In genomic region chr17:75277664-75278071, GRCh38 we compare ENCODE assay signal across 13 cellular contexts. TPM values are rescaled to one million over a fixed set of nuclear protein-coding genes. Genes with fewer than 3 reads are reported as not detected.
A peak's percentile ranks its signal among the peaks of the same experiment; 100 is the strongest.
DNase-seq lines count a peak whose midpoint lies in the region; TF ChIP-seq lines count a peak whose summit lies in the region.
"Had no signal": no experiment of that assay in that cellular context is flagged by ENCODE, and none has a peak within 500 bp of the region (broad histone marks: within the 10 kb centered on the region; RNA-seq: fewer than 3 reads in every experiment).

No MANE protein-coding gene starts in this region.

- H3K4me3 ChIP-seq in epithelial cell of esophagus (ENCODE audit: low read length) (no peak overlapping the region), osteoblast (ENCODE audit: insufficient read depth, low read length) (no peak overlapping the region), hepatocyte (no peak overlapping the region)
- H3K4me3 ChIP-seq: tibial nerve had no signal

- H3K9me2 ChIP-seq in hepatocyte (replicated peaks; ENCODE audit: insufficient read depth) = no peaks in the 10 kb centered on the region

- H4K20me1 ChIP-seq in osteoblast (ENCODE audit: insufficient read depth, low read length) (peaks cover 2% of the 10 kb centered on the region), hepatocyte (ENCODE audit: insufficient read depth, poor library complexity, severe bottlenecking) (no peaks in the 10 kb centered on the region)

- TF ChIP-seq CTCF in AG09319 (IDR thresholded peaks at IDR 0.05; ENCODE audit: low read depth, low read length) = no peak
- TF ChIP-seq CTCF in epithelial cell of esophagus (IDR thresholded peaks at IDR 0.05; ENCODE audit: insufficient read depth, low read depth, low read length, missing control alignments) = no peak
- no peak for TF ChIP-seq CTCF in osteoblast (IDR thresholded peaks at IDR 0.05; ENCODE audit: extremely low read depth, low read depth, low read length)
- TF ChIP-seq CTCF in hepatocyte (IDR thresholded peaks at IDR 0.05; ENCODE audit: poor library complexity) = no peak

- H3K27me3 ChIP-seq in osteoblast (ENCODE audit: insufficient read depth, low read length) (no peaks in the 10 kb centered on the region), hepatocyte (no peaks in the 10 kb centered on the region)
- H3K27me3 ChIP-seq: tibial nerve had no signal

- intact Hi-C loops in posterior vena cava (cut with DNase I) = no loop called here

- no peaks in the 10 kb centered on the region for H3K9me3 ChIP-seq in osteoblast (ENCODE audit: low read depth, low read length)
- H3K9me3 ChIP-seq in hepatocyte (ENCODE audit: low read depth) = no peaks in the 10 kb centered on the region
- H3K9me3 ChIP-seq: tibial nerve had no signal

- H3K36me3 ChIP-seq in osteoblast (ENCODE audit: insufficient read depth, low read length) (peaks cover 3% of the 10 kb centered on the region), hepatocyte (replicated peaks; ENCODE audit: insufficient read depth, low read depth) (no peaks in the 10 kb centered on the region)

- H3K79me2 ChIP-seq in osteoblast (ENCODE audit: insufficient read depth, low read length) = no peaks in the 10 kb centered on the region
- no peaks in the 10 kb centered on the region for H3K79me2 ChIP-seq in hepatocyte

- H3K27ac ChIP-seq in osteoblast (ENCODE audit: low read depth, low read length) (no peak overlapping the region), hepatocyte (no peak overlapping the region)

- H3K4me2 ChIP-seq in osteoblast (ENCODE audit: insufficient read depth, low read length) = no peak overlapping the region
- H3K4me2 ChIP-seq in hepatocyte = no peak overlapping the region

- H2AFZ ChIP-seq in osteoblast (ENCODE audit: low read length) (no peak overlapping the region), hepatocyte (no peak overlapping the region)

- H3K4me1 ChIP-seq in osteoblast (ENCODE audit: insufficient read depth, low read length) = peaks cover 19% of the 10 kb centered on the region
- no peaks in the 10 kb centered on the region for H3K4me1 ChIP-seq in hepatocyte (ENCODE audit: insufficient read depth)

- 88% methylated on average over 6 of the region's 6 CpGs for WGBS in hepatocyte (ENCODE audit: low lambda C conversion rate, missing lambda C conversion rate)

- DNase-seq in AG09319 (ENCODE audit: extremely low read depth, low read depth) = peak; percentile 69
- peak; percentile 38 for DNase-seq in LHCN-M2 (ENCODE audit: low read depth)
- DNase-seq in epithelial cell of esophagus (ENCODE audit: low read depth) = peak; percentile 25
- DNase-seq in osteoblast (ENCODE audit: insufficient read length, low spot score, missing footprints) = peak; percentile 82
- DNase-seq in posterior vena cava (ENCODE audit: low spot score) = no peak
- DNase-seq in hepatocyte (ENCODE audit: low spot score) = no peak
- no peak for DNase-seq in activated CD4-positive, alpha-beta T cell treated with anti-CD3 and anti-CD28 coated beads for 48 hours
- DNase-seq in nucleus accumbens (lab: John Stamatoyannopoulos, UW) = no peak
- DNase-seq: activated CD8-positive, alpha-beta T cell treated with anti-CD3 and anti-CD28 coated beads, Interleukin-2, amount 10 ng/mL, durations not matched to agents 7 days and 5 days; Kasumi-1; NCI-H146; NCI-H446 had no signal

RNA-seq across cellular contexts. Expression of gene MIF4GD, which starts 6.6 kb away (rescaled TPM):
- total RNA-seq in LHCN-M2 (2014; rRNA removed) (4.2 and 8.6 TPM in 2 replicates), osteoblast (8.7 and 9.4 TPM in 2 replicates), posterior vena cava (10 to 100 TPM; 25.2 to 27.3 TPM), hepatocyte (11.0 and 12.4 TPM in 2 replicates)
- polyA plus RNA-seq in LHCN-M2 (2012) = 8.5 TPM
- 23.6 and 31.4 TPM in 2 replicates for polyA plus RNA-seq in hepatocyte

RNA-seq across cellular contexts. Expression of gene SLC25A19, which starts 11.6 kb away (rescaled TPM):
- total RNA-seq in LHCN-M2 (2014; rRNA removed) (7.1 and 8.7 TPM in 2 replicates), osteoblast (4.7 and 7.1 TPM in 2 replicates), posterior vena cava (10 to 100 TPM in 1 of 2 donors, 1 to 10 TPM in 1; 9.9 to 14.6 TPM), hepatocyte (4.6 and 10.8 TPM in 2 replicates)
- 7.6 TPM for polyA plus RNA-seq in LHCN-M2 (2012)
- polyA plus RNA-seq in hepatocyte = 7.6 and 8.4 TPM in 2 replicates

RNA-seq across cellular contexts. Expression of gene MRPS7, which starts 16.0 kb away (rescaled TPM):
- total RNA-seq in LHCN-M2 (2014; rRNA removed) = 52.4 and 58.4 TPM in 2 replicates
- 73.1 TPM for polyA plus RNA-seq in LHCN-M2 (2012)
- 43.6 and 45.6 TPM in 2 replicates for total RNA-seq in osteoblast
- total RNA-seq in posterior vena cava = 10 to 100 TPM; 25.0 to 30.9 TPM
- total RNA-seq in hepatocyte = 43.4 and 47.5 TPM in 2 replicates
- polyA plus RNA-seq in hepatocyte = 94.9 and 102 TPM in 2 replicates

RNA-seq across cellular contexts. Expression of gene GGA3, which starts 16.3 kb away (rescaled TPM):
- total RNA-seq in LHCN-M2 (2014; rRNA removed) (14.7 and 18.5 TPM in 2 replicates), osteoblast (9.0 and 12.1 TPM in 2 replicates), posterior vena cava (10 to 100 TPM; 28.0 to 32.4 TPM), hepatocyte (17.7 and 24.4 TPM in 2 replicates)
- 12.7 TPM for polyA plus RNA-seq in LHCN-M2 (2012)
- 20.2 and 26.0 TPM in 2 replicates for polyA plus RNA-seq in hepatocyte

Comparison
In these comparisons a context has a peak if more than half of its experiments do, and no peak if none do; other contexts are left out.
1. DNase-seq: peak in AG09319 (single experiment), LHCN-M2 (single experiment), epithelial cell of esophagus (single experiment) and osteoblast (single experiment); none in posterior vena cava (single experiment), hepatocyte (single experiment), activated CD4-positive, alpha-beta T cell treated with anti-CD3 and anti-CD28 coated beads for 48 hours (single experiment) and nucleus accumbens (0 of 56).